8 cellular contexts compared by ENCODE assay signal in genomic region chr12:7961395-7962188, GRCh38. TPM values are rescaled to one million over a fixed set of nuclear protein-coding genes. Genes with fewer than 3 reads are reported as not detected.
DNase-seq lines count a peak whose midpoint lies in the region; ATAC-seq and TF ChIP-seq lines count a peak whose summit lies in the region.

No MANE protein-coding gene starts in this region.

- H3K4me3 ChIP-seq in AG04450 (ENCODE audit: low read depth, low read length) (peak overlapping the region; percentile 72), HCT116 (replicated peaks in 1 of 2; ENCODE audit: low read depth in 1 of 2, low read length in 2 of 2) (peak overlapping the region; percentile 52; a peak in 3 of 4 replicates), astrocyte of the spinal cord (ENCODE audit: low read depth, low read length) (peak overlapping the region; percentile 60)
- peak overlapping the region; percentile 79 for H3K4me3 ChIP-seq in naive thymus-derived CD4-positive, alpha-beta T cell (ENCODE audit: low read length)

- no peak overlapping the region for H2AFZ ChIP-seq in HCT116 (ENCODE audit: low read depth, low read length, poor library complexity, severe bottlenecking)

- peak; percentile 46 for DNase-seq in AG04450 (ENCODE audit: low read depth, low spot score)
- no peak for DNase-seq in HCT116 (ENCODE audit: low read depth, low spot score)
- peak; percentile 49 for DNase-seq in astrocyte of the spinal cord (ENCODE audit: low read depth, low spot score)
- no peak for DNase-seq in naive thymus-derived CD4-positive, alpha-beta T cell
- no peak for DNase-seq in AML-193 (lab: John Stamatoyannopoulos, UW)
- DNase-seq in GM03348 (ENCODE audit: low spot score): no peak
- DNase-seq in chondrocyte (ENCODE audit: low spot score): no peak

- H3K27ac Mint-ChIP-seq in naive thymus-derived CD4-positive, alpha-beta T cell: peak overlapping the region; percentile 81 to 99 (median 95)
- H3K27ac Mint-ChIP-seq in chondrocyte (ENCODE audit: unreplicated experiment): no peak overlapping the region

- peaks cover 0 to 23% (median 0%) of the 10 kb centered on the region in 5 donors for H3K36me3 Mint-ChIP-seq in naive thymus-derived CD4-positive, alpha-beta T cell
- no peaks in the 10 kb centered on the region for H3K36me3 Mint-ChIP-seq in chondrocyte (ENCODE audit: low read depth)

- no peak for ATAC-seq in HCT116
- ATAC-seq in naive thymus-derived CD4-positive, alpha-beta T cell: no peak
- no peak for ATAC-seq in GM19452 (IDR thresholded peaks at IDR 0.05; ENCODE audit: unreplicated experiment)

- H3K9me3 Mint-ChIP-seq in naive thymus-derived CD4-positive, alpha-beta T cell: no peaks in the 10 kb centered on the region
- H3K9me3 Mint-ChIP-seq in chondrocyte (ENCODE audit: low read depth): no peaks in the 10 kb centered on the region

- no peak for TF ChIP-seq CTCF in AG04450 (IDR thresholded peaks at IDR 0.05; ENCODE audit: low read depth, low read length)
- TF ChIP-seq CTCF in HCT116 (IDR thresholded peaks at IDR 0.05 in 2 of 3, conservative IDR thresholded peaks at IDR 0.05 in 1 of 3; ENCODE audit: borderline replicate concordance in 1 of 3, insufficient read depth in 1 of 3, low read depth in 2 of 3, low read length in 2 of 3): no peak
- TF ChIP-seq CTCF in astrocyte of the spinal cord (IDR thresholded peaks at IDR 0.05; ENCODE audit: low read depth, low read length): no peak
- TF ChIP-seq CTCF in chondrocyte (IDR thresholded peaks at IDR 0.05): no peak

- peak overlapping the region in 9 of 10 donors; percentile 43 to 97 (median 88) for H3K4me3 Mint-ChIP-seq in naive thymus-derived CD4-positive, alpha-beta T cell
- no peak overlapping the region for H3K4me3 Mint-ChIP-seq in chondrocyte (ENCODE audit: unreplicated experiment)

- no TSS peak for BruUV-seq in HCT116 (replicated peaks; lab: Mats Ljungman, UMichigan)

- POLR2A ChIA-PET in AG04450 (lab: Yijun Ruan, JAX): interaction anchor here (1.2 to 3.3 kb wide), 6 partner anchors 9 to 102 kb away, joined by 3 to 107 read pairs (median 9); partner anchors contain the start of gene SLC2A3
- POLR2A ChIA-PET in HCT116 (lab: Charles Lee): interaction anchor here (1.4 to 2.1 kb wide), 2 partner anchors 26 to 28 kb away, joined by 6 to 12 read pairs; partner anchors contain the start of gene SLC2A3
- POLR2A ChIA-PET in naive thymus-derived CD4-positive, alpha-beta T cell (lab: Charles Lee): interaction anchor here (0.6 to 8.8 kb wide), 13 partner anchors 9 to 117 kb away, joined by 3 to 267 read pairs (median 7); partner anchors contain the start of gene SLC2A3

- peak overlapping the region; percentile 73 for H3K4me2 ChIP-seq in HCT116 (ENCODE audit: low read length)

- no peaks in the 10 kb centered on the region for H3K9me2 ChIP-seq in HCT116 (ENCODE audit: insufficient read depth)

- in situ Hi-C loops in astrocyte of the spinal cord (cut with HindIII; ENCODE audit: low sequenced_read_pairs): no loop called here

- H3K9ac ChIP-seq in HCT116 (ENCODE audit: low read length): no peak overlapping the region

- TF ChIP-seq RAD21 in HCT116 (IDR thresholded peaks at IDR 0.05; ENCODE audit: low read depth): no peak

- H3K4me1 ChIP-seq in HCT116 (ENCODE audit: control insufficient read depth in 1 of 2, insufficient read depth in 2 of 2, low read length in 2 of 2): peaks cover 13 to 29% of the 10 kb centered on the region in 2 experiments; a peak in 3 of 4 replicates
- H3K4me1 ChIP-seq in naive thymus-derived CD4-positive, alpha-beta T cell (ENCODE audit: control insufficient read depth in 2 of 2, insufficient read depth in 2 of 2, low read length in 2 of 2): peaks cover 26 to 29% of the 10 kb centered on the region in 2 donors

- intact Hi-C loops in HCT116 (cut with micrococcal nuclease): no loop called here
- intact Hi-C loops in naive thymus-derived CD4-positive, alpha-beta T cell (cut with micrococcal nuclease): loop anchor here in 1 of 2 donors (5.0 kb wide), 1 partner anchor 774 kb away; the partner anchor contains the start of gene PEX5

- RAD21 ChIA-PET in HCT116 (lab: Charles Lee; ENCODE audit: low non-redundant PET in 1 of 2, low total read pairs in 2 of 2, uncharacterized antibody in 2 of 2, unreplicated experiment in 2 of 2): no interaction called here

- no peaks in the 10 kb centered on the region for H3K36me3 ChIP-seq in HCT116 (ENCODE audit: control insufficient read depth in 1 of 2, insufficient read depth in 2 of 2, low read length in 2 of 2)
- H3K36me3 ChIP-seq in naive thymus-derived CD4-positive, alpha-beta T cell (ENCODE audit: control insufficient read depth in 2 of 3, insufficient read depth in 3 of 3, low read length in 3 of 3): no peaks in the 10 kb centered on the region

- no peaks in the 10 kb centered on the region for H3K27me3 ChIP-seq in AG04450 (ENCODE audit: control insufficient read depth, insufficient read depth, low read length)
- no peaks in the 10 kb centered on the region for H3K27me3 ChIP-seq in HCT116 (ENCODE audit: insufficient read depth, low read length)
- H3K27me3 ChIP-seq in naive thymus-derived CD4-positive, alpha-beta T cell (ENCODE audit: control insufficient read depth in 2 of 2, insufficient read depth in 2 of 2, low read length in 2 of 2): no peaks in the 10 kb centered on the region

- no peak overlapping the region for H3K27ac ChIP-seq in AG04450 (ENCODE audit: low read depth, low read length)
- no peak overlapping the region for H3K27ac ChIP-seq in HCT116 (ENCODE audit: low read depth, low read length)
- peak overlapping the region; percentile 87 for H3K27ac ChIP-seq in naive thymus-derived CD4-positive, alpha-beta T cell (ENCODE audit: low read depth, low read length)

- no peak for TF ChIP-seq POLR2A in HCT116 (IDR thresholded peaks at IDR 0.05; ENCODE audit: borderline replicate concordance, extremely low read depth, insufficient read depth, insufficient read length)

- no peaks in the 10 kb centered on the region for H4K20me1 ChIP-seq in HCT116 (ENCODE audit: insufficient read depth)

- H3K79me2 ChIP-seq in HCT116 (ENCODE audit: insufficient read depth, low read length): no peaks in the 10 kb centered on the region

- CTCF ChIA-PET in AG04450 (lab: Charles Lee) (interaction anchor here (0.5 to 6.0 kb wide), 9 partner anchors 11 to 1751 kb away, joined by 3 to 63 read pairs (median 7); partner anchors contain the start of gene SLC2A3), HCT116 (lab: Charles Lee) (interaction anchor here (1.0 to 2.1 kb wide), 4 partner anchors 24 to 33 kb away, joined by 3 to 14 read pairs (median 6); partner anchors contain the start of gene SLC2A3)
- CTCF ChIA-PET in naive thymus-derived CD4-positive, alpha-beta T cell (lab: Charles Lee): interaction anchor here (0.7 to 4.7 kb wide), 12 partner anchors 9 to 1038 kb away, joined by 3 to 96 read pairs (median 4); partner anchors contain the start of gene SLC2A3

- H3K9me3 ChIP-seq in AG04450 (ENCODE audit: control insufficient read depth, insufficient read depth, low read length) (no peaks in the 10 kb centered on the region), HCT116 (ENCODE audit: control insufficient read depth in 1 of 2, insufficient read depth in 1 of 2, low read depth in 1 of 2, low read length in 2 of 2) (no peaks in the 10 kb centered on the region)
- H3K9me3 ChIP-seq in naive thymus-derived CD4-positive, alpha-beta T cell (ENCODE audit: control insufficient read depth in 2 of 3, low read length in 3 of 3): no peaks in the 10 kb centered on the region

- no peaks in the 10 kb centered on the region for H3K27me3 Mint-ChIP-seq in naive thymus-derived CD4-positive, alpha-beta T cell
- H3K27me3 Mint-ChIP-seq in chondrocyte (ENCODE audit: low read depth): no peaks in the 10 kb centered on the region

- H3K4me1 Mint-ChIP-seq in naive thymus-derived CD4-positive, alpha-beta T cell: peaks cover 27 to 51% (median 48%) of the 10 kb centered on the region in 7 donors
- H3K4me1 Mint-ChIP-seq in chondrocyte (ENCODE audit: low read depth): peaks cover 24% of the 10 kb centered on the region

TF ChIP-seq in HCT116, 20 proteins besides CTCF, POLR2A, EP300 and RAD21:
- no peak for TF ChIP-seq ZNF274 (IDR thresholded peaks at IDR 0.05; ENCODE audit: low read depth, low read length)
- no peak for TF ChIP-seq ELF1 (IDR thresholded peaks at IDR 0.05; ENCODE audit: borderline replicate concordance, low read depth)
- no peak for TF ChIP-seq SRF (IDR thresholded peaks at IDR 0.05; ENCODE audit: low read depth)
- TF ChIP-seq EZH2 (IDR thresholded peaks at IDR 0.05): no peak
- no peak for TF ChIP-seq TCF7L2 (IDR thresholded peaks at IDR 0.05; ENCODE audit: borderline replicate concordance, extremely low read depth, insufficient read depth, insufficient read length)
- TF ChIP-seq ZFX (IDR thresholded peaks at IDR 0.05): no peak

RNA-seq across cellular contexts. Expression of gene SLC2A3, which starts 25.6 kb away (rescaled TPM):
- polyA plus RNA-seq in AG04450 (2011; rRNA removed): 57.7 and 58.5 TPM in 2 replicates
- 79.7 and 120 TPM in 2 replicates for polyA minus RNA-seq in AG04450 (2011; rRNA and poly(A)+ RNA removed)
- total RNA-seq in HCT116 (2021; ENCODE audit: unreplicated experiment): 10.5 TPM
- polyA plus RNA-seq in HCT116 (2012): 7.0 TPM in 2 replicates
- 100 to 1,000 TPM; 110 to 830 (median 488) TPM for total RNA-seq in naive thymus-derived CD4-positive, alpha-beta T cell
- polyA plus RNA-seq in naive thymus-derived CD4-positive, alpha-beta T cell: 100 to 1,000 TPM in 1 of 2 donors, 10 to 100 TPM in 1; 61.9 to 126 TPM
- 28.6 to 82.7 TPM (median 75.2 TPM) in 3 replicates for total RNA-seq in chondrocyte

Comparison
In these comparisons a context has a peak if more than half of its experiments do, and no peak if none do; other contexts are left out.
1. DNase-seq: peak in AG04450 (single experiment) and astrocyte of the spinal cord (single experiment); none in HCT116 (single experiment), naive thymus-derived CD4-positive, alpha-beta T cell (0 of 9), AML-193 (0 of 2), GM03348 (single experiment) and chondrocyte (single experiment).
2. Peak in every context shown above with its lines, with median percentiles within 50 percentile points of each other: H3K4me3 ChIP-seq.